Comparison of ENCODE assay signal across 31 cellular contexts in the genomic region with DNA sequence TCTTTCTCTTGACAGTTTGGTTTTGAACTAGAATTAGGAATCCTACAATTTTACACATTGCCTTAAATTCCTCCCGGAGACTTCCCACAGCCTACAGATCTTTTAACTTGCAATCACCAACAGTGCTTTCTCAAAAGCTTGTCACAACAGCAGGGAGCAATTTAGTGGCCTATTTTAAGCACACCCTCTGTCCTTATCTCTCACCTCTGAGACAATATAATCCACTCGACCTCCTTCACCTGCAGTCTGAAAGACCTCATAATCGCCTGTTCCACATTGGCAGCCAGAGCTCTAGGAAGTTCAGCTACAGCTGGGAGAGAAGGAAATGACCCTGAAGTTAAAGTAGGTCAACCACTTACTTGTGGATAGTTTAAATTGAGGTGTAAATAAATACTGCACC.
"Had no signal": no experiment of that assay in that cellular context is flagged by ENCODE, and none has a peak within 500 bp of the region (broad histone marks: within the 10 kb centered on the region; RNA-seq: fewer than 3 reads in every experiment).

No MANE protein-coding gene starts in this region.

- H3K36me3 ChIP-seq: brain microvascular endothelial cell, esophagus squamous epithelium, gastroesophageal sphincter, heart right ventricle, WERI-Rb-1 had no signal

- H3K9me3 ChIP-seq: esophagus squamous epithelium, gastroesophageal sphincter had no signal

- H3K4me1 Mint-ChIP-seq: activated B cell treated with CpG ODN at 0.5 μM for 24 hours; activated T-helper 17 cell treated with anti-CD3 and anti-CD28 coated beads, Interleukin-2, amount 50 U/mL, for 72 hours; T-helper 17 cell had no signal

- ATAC-seq: activated CD4-positive, CD25-positive, alpha-beta regulatory T cell treated with anti-CD3 and anti-CD28 coated beads, Interleukin-2, amount 50 U/mL, for 24 hours; activated CD8-positive, alpha-beta T cell treated with anti-CD3 and anti-CD28 coated beads for 36 hours; activated T-cell treated with anti-CD3 and anti-CD28 coated beads, Interleukin-2, amount 50 U/mL, for 4 hours; activated T-helper 17 cell treated with anti-CD3 and anti-CD28 coated beads, Interleukin-2, amount 50 U/mL, for 72 hours; effector memory CD8-positive, alpha-beta T cell; gastroesophageal sphincter; heart right ventricle; T-helper 17 cell had no signal

- H3K27ac ChIP-seq: brain microvascular endothelial cell, epithelial cell of prostate, esophagus squamous epithelium, gastroesophageal sphincter, heart right ventricle, WERI-Rb-1 had no signal

- H3K27me3 ChIP-seq: brain microvascular endothelial cell, esophagus squamous epithelium, gastroesophageal sphincter, heart right ventricle had no signal

- H3K36me3 Mint-ChIP-seq: activated naive CD8-positive, alpha-beta T cell had no signal

- H3K27ac Mint-ChIP-seq: activated B cell treated with CpG ODN at 0.5 μM for 24 hours; activated CD8-positive, alpha-beta T cell treated with anti-CD3 and anti-CD28 coated beads for 36 hours; activated naive CD8-positive, alpha-beta T cell; activated T-helper 17 cell treated with anti-CD3 and anti-CD28 coated beads, Interleukin-2, amount 50 U/mL, for 72 hours; effector memory CD8-positive, alpha-beta T cell; T-helper 17 cell; T-helper 2 cell treated with Interferon-gamma antibody and Interleukin-4, amounts not matched to agents 5 μg/mL and 100 μg/mL, for 36 hours had no signal

- DNase-seq: activated B cell treated with CpG ODN at 0.5 μM for 24 hours; activated CD4-positive, alpha-beta T cell treated with anti-CD3 and anti-CD28 coated beads for 48 hours; activated CD4-positive, alpha-beta T cell treated with anti-CD3 and anti-CD28 coated beads, Interleukin-2, amount 50 U/mL, for 1 hour; activated CD4-positive, alpha-beta T cell treated with anti-CD3 and anti-CD28 coated beads, Interleukin-2, amount 50 U/mL, for 48 hours; activated CD8-positive, alpha-beta memory T cell treated with anti-CD3 and anti-CD28 coated beads for 24 hours; activated CD8-positive, alpha-beta T cell treated with anti-CD3 and anti-CD28 coated beads for 36 hours; activated effector memory CD4-positive, alpha-beta T cell treated with Interleukin-2 at 50 U/mL for 16 hours; activated gamma-delta T cell treated with Interleukin-2 at 50 U/mL for 16 hours; activated naive CD4-positive, alpha-beta T cell treated with anti-CD3 and anti-CD28 coated beads, Interleukin-2, amount 50 U/mL, for 16 hours; activated naive CD4-positive, alpha-beta T cell treated with Interleukin-2 at 50 U/mL for 16 hours; activated T-cell treated with anti-CD3 and anti-CD28 coated beads, Interleukin-2, amount 50 U/mL, for 4 hours; amniotic stem cell; anterior cingulate cortex; brain microvascular endothelial cell; caudate nucleus; cortex of kidney; dermis blood vessel endothelial cell; effector CD4-positive, alpha-beta T cell; effector memory CD8-positive, alpha-beta T cell; esophagus squamous epithelium; foreskin melanocyte; heart right ventricle; T-helper 17 cell; T1000; WERI-Rb-1 had no signal

- H3K4me3 ChIP-seq: esophagus squamous epithelium, gastroesophageal sphincter, heart right ventricle had no signal

- H3K27me3 Mint-ChIP-seq: activated B cell treated with CpG ODN at 0.5 μM for 24 hours; activated CD8-positive, alpha-beta T cell treated with anti-CD3 and anti-CD28 coated beads for 36 hours; activated naive CD8-positive, alpha-beta T cell; activated T-helper 17 cell treated with anti-CD3 and anti-CD28 coated beads, Interleukin-2, amount 50 U/mL, for 72 hours; effector memory CD8-positive, alpha-beta T cell; T-helper 17 cell had no signal

- H3K4me1 ChIP-seq: esophagus squamous epithelium, gastroesophageal sphincter, heart right ventricle had no signal

- H3K4me3 Mint-ChIP-seq: activated B cell treated with CpG ODN at 0.5 μM for 24 hours; activated CD8-positive, alpha-beta T cell treated with anti-CD3 and anti-CD28 coated beads for 36 hours; activated naive CD8-positive, alpha-beta T cell; activated T-cell treated with anti-CD3 and anti-CD28 coated beads, Interleukin-2, amount 50 U/mL, for 4 hours; activated T-helper 17 cell treated with anti-CD3 and anti-CD28 coated beads, Interleukin-2, amount 50 U/mL, for 72 hours; effector memory CD8-positive, alpha-beta T cell; T-helper 17 cell; T-helper 2 cell treated with Interferon-gamma antibody and Interleukin-4, amounts not matched to agents 5 μg/mL and 100 μg/mL, for 36 hours had no signal
